8 cellular contexts compared by ENCODE assay signal in genomic region chr9:86098793-86099694, GRCh38. TPM values are rescaled to one million over a fixed set of nuclear protein-coding genes. Genes with fewer than 3 reads are reported as not detected.
DNase-seq lines count a peak whose midpoint lies in the region; ATAC-seq and TF ChIP-seq lines count a peak whose summit lies in the region.

TSS of gene GOLM1 (minus strand) at chr9:86099558. CDS start at chr9:86079320, 20,238 bp downstream.

- H3K4me3 ChIP-seq in GM23248 (peak within 1 kb of the TSS; percentile 85), left lung (peak within 1 kb of the TSS; percentile 70)

- ATAC-seq in left lung, result peak; percentile 88

- H3K4me2 ChIP-seq in GM23248 (ENCODE audit: unreplicated experiment), result peak within 1 kb of the TSS; percentile 95

- no peaks in the 10 kb centered on the region for H3K9me2 ChIP-seq in GM23248 (ENCODE audit: insufficient read depth)

- H3K27me3 ChIP-seq in GM23248 (replicated peaks; ENCODE audit: insufficient read depth) (no peaks in the 10 kb centered on the region), left lung (peaks cover 0 to 52% of the 10 kb centered on the region in 2 donors)

- WGBS in GM23248 (ENCODE audit: low coverage in 1 of 2, low lambda C conversion rate in 2 of 2, missing lambda C conversion rate in 2 of 2), 2 experiments, result 1% methylated on average over 68 to 84 of the region's 126 CpGs

- H3K9me3 ChIP-seq in GM23248 (ENCODE audit: low read depth), result no peaks in the 10 kb centered on the region
- H3K9me3 ChIP-seq in left lung, result no peaks in the 10 kb centered on the region

- intact Hi-C loops in left lung (cut with DNase I), result no loop called here

- TF ChIP-seq CTCF in left lung (IDR thresholded peaks at IDR 0.05), result no peak

- peak within 1 kb of the TSS; percentile 89 for H3K9ac ChIP-seq in GM23248

- H3K27ac ChIP-seq in GM23248 (peak within 1 kb of the TSS; percentile 81), left lung (peak within 1 kb of the TSS; percentile 50 to 69)

- no peaks in the 10 kb centered on the region for H3K36me3 ChIP-seq in GM23248 (ENCODE audit: low read depth)
- no peaks in the 10 kb centered on the region for H3K36me3 ChIP-seq in left lung

- H3K79me2 ChIP-seq in GM23248 (ENCODE audit: insufficient read depth), result peaks cover 46% of the 10 kb centered on the region

- H3F3A ChIP-seq in GM23248 (ENCODE audit: insufficient read depth), result peaks cover 16% of the 10 kb centered on the region

- DNase-seq in NCI-H1417 (lab: John Stamatoyannopoulos, UW) (peak; percentile 61 to 93 (median 87)), NCI-H1417 treated with DMSO at 0.1 percent for 48 hours (lab: John Stamatoyannopoulos, UW) (no peak), GM23248 (peak; percentile 89), KBM-7 (peak; percentile 51), SW480 (ENCODE audit: low spot score) (peak; percentile 66), dermis microvascular lymphatic vessel endothelial cell (ENCODE audit: low read depth in 2 of 2) (peak; percentile 17 to 70), left lung (peak; percentile 51 to 90)
- DNase-seq in stimulated activated CD8-positive, alpha-beta memory T cell treated with anti-CD3 and anti-CD28 coated beads, Interleukin-4, amount 100 ng/mL, for 24 hours (ENCODE audit: low read depth), result peak; percentile 24

- peak within 1 kb of the TSS; percentile 95 for H2AFZ ChIP-seq in GM23248

- H3K4me1 ChIP-seq in GM23248 (ENCODE audit: insufficient read depth) (peaks cover 17% of the 10 kb centered on the region), left lung (peaks cover 0 to 15% of the 10 kb centered on the region in 2 donors)

- in situ Hi-C loops in GM23248 (cut with MboI), result no loop called here
- in situ Hi-C loops in KBM-7 (cut with MboI; ENCODE audit: low pct_unique_long_range_greater_than_20kb, low sequenced_read_pairs), result no loop called here

- H4K20me1 ChIP-seq in GM23248 (ENCODE audit: insufficient read depth), result no peaks in the 10 kb centered on the region

RNA-seq across cellular contexts. Expression of gene GOLM1, which starts in this region (rescaled TPM):
- 48.2 and 56.2 TPM in 2 replicates for total RNA-seq in GM23248 (2014; rRNA removed; shearing (Covaris generic))
- 63.4 and 67.1 TPM in 2 replicates for polyA plus RNA-seq in GM23248 (2016; fragmentation: Nextera tagmentation; extraction: Ambion mirVana)
- total RNA-seq in dermis microvascular lymphatic vessel endothelial cell (21.2 and 33.9 TPM in 2 replicates), left lung (10 to 100 TPM; 30.9 to 52.3 TPM)
